ENCODE assay signal across 10 cellular contexts in the genomic region with DNA sequence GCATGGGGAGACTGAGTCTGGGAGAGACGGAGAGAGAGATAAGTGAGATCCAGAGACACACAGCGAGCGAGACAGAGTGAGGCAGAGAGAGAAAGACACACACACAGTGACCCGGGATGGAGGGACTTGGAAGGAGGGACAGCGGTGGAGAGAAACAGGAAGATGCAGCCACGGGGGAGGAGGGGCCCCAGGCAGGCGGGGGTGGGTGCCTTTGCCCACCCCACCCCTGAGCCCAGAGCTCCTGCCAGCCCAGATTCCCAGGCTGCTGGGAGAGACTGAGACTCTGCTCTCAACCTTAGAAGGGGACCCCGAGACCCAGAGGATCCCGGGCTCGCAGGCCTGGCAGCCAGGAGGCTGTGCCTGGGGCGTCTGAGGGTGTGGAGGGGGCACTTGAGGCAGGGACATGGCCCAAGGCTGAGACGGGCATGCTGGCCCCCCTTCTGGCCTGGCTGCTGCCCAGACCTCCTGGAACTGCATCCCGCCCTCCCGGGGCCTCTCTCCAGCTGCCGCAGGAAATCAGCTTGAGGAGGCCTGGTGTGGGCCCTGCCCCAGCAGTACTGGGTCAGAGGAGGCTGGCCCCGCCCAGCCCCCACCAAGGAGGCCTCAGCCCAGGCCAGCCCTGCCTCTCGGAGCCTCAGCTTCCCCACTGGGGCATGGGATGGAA. TPM values are rescaled to one million over a fixed set of nuclear protein-coding genes. Genes with fewer than 3 reads are reported as not detected.
A peak's percentile ranks its signal among the peaks of the same experiment; 100 is the strongest.
DNase-seq lines count a peak whose midpoint lies in the region; ATAC-seq, FAIRE-seq and TF ChIP-seq lines count a peak whose summit lies in the region.
"Had no signal": no experiment of that assay in that cellular context is flagged by ENCODE, and none has a peak within 500 bp of the region (broad histone marks: within the 10 kb centered on the region; RNA-seq: fewer than 3 reads in every experiment).

No MANE protein-coding gene starts in this region.

- TF ChIP-seq RAD21 in A549 (conservative IDR thresholded peaks at IDR 0.05 in 1 of 2, IDR thresholded peaks at IDR 0.05 in 1 of 2), result no peak

- H3K4me3 ChIP-seq in A549, result no peak overlapping the region

- 61% methylated on average over 6 of the region's 17 CpGs for WGBS in A549 (ENCODE audit: missing lambda C conversion rate)

- H3K4me1 Mint-ChIP-seq in nephron, result peaks cover 38% of the 10 kb centered on the region

- H3K9me3 ChIP-seq in A549, result no peaks in the 10 kb centered on the region

- H3K4me1 ChIP-seq in A549, result peaks cover 43% of the 10 kb centered on the region

- H3K9me3 Mint-ChIP-seq in nephron, result no peaks in the 10 kb centered on the region
- H3K9me3 Mint-ChIP-seq: IgD-negative memory B cell had no signal

- TF ChIP-seq POLR2A in A549 (IDR thresholded peaks at IDR 0.05; ENCODE audit: low read length), result no peak

- peaks cover 16% of the 10 kb centered on the region for H3K36me3 Mint-ChIP-seq in nephron (ENCODE audit: low read depth)

- H3K27ac Mint-ChIP-seq in nephron, result peak overlapping the region; percentile 89 to 95 (median 93)
- H3K27ac Mint-ChIP-seq: progenitor cell of endocrine pancreas had no signal

- H3K4me2 ChIP-seq in A549, result peak overlapping the region; percentile 43; the same call in 2 of the 3 replicates

- H3K27ac ChIP-seq in A549, result peak overlapping the region; percentile 85 to 86

- peaks cover 3% of the 10 kb centered on the region for H3K27me3 Mint-ChIP-seq in nephron (ENCODE audit: low read depth)
- H3K27me3 Mint-ChIP-seq: progenitor cell of endocrine pancreas had no signal

- peak overlapping the region; percentile 0 to 7 (median 6) for H3K4me3 Mint-ChIP-seq in nephron
- H3K4me3 Mint-ChIP-seq: IgD-negative memory B cell had no signal

- POLR2A ChIA-PET in A549 (lab: Yijun Ruan, JAX), result no interaction called here

- DNase-seq in A549 (ENCODE audit: low read depth in 1 of 2, low spot score in 1 of 2) (peak in 1 of 2 experiments; percentile 24), NCI-H2196 treated with DMSO at 0.1 percent for 48 hours (lab: John Stamatoyannopoulos, UW; ENCODE audit: unreplicated experiment) (peak; percentile 44), fibroblast of peridontal ligament (ENCODE audit: extremely low read depth) (peak; percentile 88), HuH-7.5 (ENCODE audit: low spot score) (no peak)
- no peak for DNase-seq in stimulated activated CD4-positive, alpha-beta T cell treated with anti-CD3 and anti-CD28 coated beads, Interleukin-2, amount 100 ng/mL, for 48 hours

- TF ChIP-seq CTCF in A549 (IDR thresholded peaks at IDR 0.05) (no peak), nephron (IDR thresholded peaks at IDR 0.05; ENCODE audit: unreplicated experiment in 3 of 3) (no peak)

- FAIRE-seq in A549 (lab: Jason Lieb, UNC), result no peak

- CTCF ChIA-PET in A549 (lab: Yijun Ruan, JAX), result interaction anchor here (0.6 kb wide), 1 partner anchor 588 kb away, joined by 4 read pairs; no protein-coding TSS in a partner anchor

- ATAC-seq in A549 (peak in 1 of 2 experiments; percentile 54; a peak in 4 of 6 replicates), HG02973 (IDR thresholded peaks at IDR 0.05; ENCODE audit: unreplicated experiment) (no peak), GM18873 (IDR thresholded peaks at IDR 0.05; ENCODE audit: low FRiP score, unreplicated experiment) (no peak)

- no peak for TF ChIP-seq EP300 in A549 (IDR thresholded peaks at IDR 0.05)

TF ChIP-seq in A549, 52 proteins besides CTCF, POLR2A, EP300 and RAD21 (continues in another document):
- TF ChIP-seq POLR2AphosphoS2 (conservative IDR thresholded peaks at IDR 0.05; ENCODE audit: low read length), result no peak
- TF ChIP-seq KDM5A (IDR thresholded peaks at IDR 0.05), result no peak
- TF ChIP-seq SMC3 (IDR thresholded peaks at IDR 0.05), result no peak
- TF ChIP-seq CEBPB (IDR thresholded peaks at IDR 0.05), result no peak
- TF ChIP-seq HOXA7 (CRISPR knock-in tag; IDR thresholded peaks at IDR 0.05), result no peak
- TF ChIP-seq FOSL2 (IDR thresholded peaks at IDR 0.05), result no peak
- TF ChIP-seq FOSL2 (CRISPR knock-in tag; IDR thresholded peaks at IDR 0.05), result no peak
- TF ChIP-seq HOXB13 (CRISPR knock-in tag; IDR thresholded peaks at IDR 0.05; ENCODE audit: low read depth), result no peak
- TF ChIP-seq TP53 (CRISPR knock-in tag; IDR thresholded peaks at IDR 0.05), result no peak
- no peak for TF ChIP-seq CBX8 (IDR thresholded peaks at IDR 0.05)
- TF ChIP-seq, protein P1, sequence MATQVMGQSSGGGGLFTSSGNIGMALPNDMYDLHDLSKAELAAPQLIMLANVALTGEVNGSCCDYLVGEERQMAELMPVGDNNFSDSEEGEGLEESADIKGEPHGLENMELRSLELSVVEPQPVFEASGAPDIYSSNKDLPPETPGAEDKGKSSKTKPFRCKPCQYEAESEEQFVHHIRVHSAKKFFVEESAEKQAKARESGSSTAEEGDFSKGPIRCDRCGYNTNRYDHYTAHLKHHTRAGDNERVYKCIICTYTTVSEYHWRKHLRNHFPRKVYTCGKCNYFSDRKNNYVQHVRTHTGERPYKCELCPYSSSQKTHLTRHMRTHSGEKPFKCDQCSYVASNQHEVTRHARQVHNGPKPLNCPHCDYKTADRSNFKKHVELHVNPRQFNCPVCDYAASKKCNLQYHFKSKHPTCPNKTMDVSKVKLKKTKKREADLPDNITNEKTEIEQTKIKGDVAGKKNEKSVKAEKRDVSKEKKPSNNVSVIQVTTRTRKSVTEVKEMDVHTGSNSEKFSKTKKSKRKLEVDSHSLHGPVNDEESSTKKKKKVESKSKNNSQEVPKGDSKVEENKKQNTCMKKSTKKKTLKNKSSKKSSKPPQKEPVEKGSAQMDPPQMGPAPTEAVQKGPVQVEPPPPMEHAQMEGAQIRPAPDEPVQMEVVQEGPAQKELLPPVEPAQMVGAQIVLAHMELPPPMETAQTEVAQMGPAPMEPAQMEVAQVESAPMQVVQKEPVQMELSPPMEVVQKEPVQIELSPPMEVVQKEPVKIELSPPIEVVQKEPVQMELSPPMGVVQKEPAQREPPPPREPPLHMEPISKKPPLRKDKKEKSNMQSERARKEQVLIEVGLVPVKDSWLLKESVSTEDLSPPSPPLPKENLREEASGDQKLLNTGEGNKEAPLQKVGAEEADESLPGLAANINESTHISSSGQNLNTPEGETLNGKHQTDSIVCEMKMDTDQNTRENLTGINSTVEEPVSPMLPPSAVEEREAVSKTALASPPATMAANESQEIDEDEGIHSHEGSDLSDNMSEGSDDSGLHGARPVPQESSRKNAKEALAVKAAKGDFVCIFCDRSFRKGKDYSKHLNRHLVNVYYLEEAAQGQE (IDR thresholded peaks at IDR 0.05), result no peak
- TF ChIP-seq, protein P2, sequence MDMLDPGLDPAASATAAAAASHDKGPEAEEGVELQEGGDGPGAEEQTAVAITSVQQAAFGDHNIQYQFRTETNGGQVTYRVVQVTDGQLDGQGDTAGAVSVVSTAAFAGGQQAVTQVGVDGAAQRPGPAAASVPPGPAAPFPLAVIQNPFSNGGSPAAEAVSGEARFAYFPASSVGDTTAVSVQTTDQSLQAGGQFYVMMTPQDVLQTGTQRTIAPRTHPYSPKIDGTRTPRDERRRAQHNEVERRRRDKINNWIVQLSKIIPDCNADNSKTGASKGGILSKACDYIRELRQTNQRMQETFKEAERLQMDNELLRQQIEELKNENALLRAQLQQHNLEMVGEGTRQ (IDR thresholded peaks at IDR 0.05), result no peak
- TF ChIP-seq BHLHE40 (IDR thresholded peaks at IDR 0.05; ENCODE audit: low read depth, low read length), result no peak
- TF ChIP-seq, protein P3, sequence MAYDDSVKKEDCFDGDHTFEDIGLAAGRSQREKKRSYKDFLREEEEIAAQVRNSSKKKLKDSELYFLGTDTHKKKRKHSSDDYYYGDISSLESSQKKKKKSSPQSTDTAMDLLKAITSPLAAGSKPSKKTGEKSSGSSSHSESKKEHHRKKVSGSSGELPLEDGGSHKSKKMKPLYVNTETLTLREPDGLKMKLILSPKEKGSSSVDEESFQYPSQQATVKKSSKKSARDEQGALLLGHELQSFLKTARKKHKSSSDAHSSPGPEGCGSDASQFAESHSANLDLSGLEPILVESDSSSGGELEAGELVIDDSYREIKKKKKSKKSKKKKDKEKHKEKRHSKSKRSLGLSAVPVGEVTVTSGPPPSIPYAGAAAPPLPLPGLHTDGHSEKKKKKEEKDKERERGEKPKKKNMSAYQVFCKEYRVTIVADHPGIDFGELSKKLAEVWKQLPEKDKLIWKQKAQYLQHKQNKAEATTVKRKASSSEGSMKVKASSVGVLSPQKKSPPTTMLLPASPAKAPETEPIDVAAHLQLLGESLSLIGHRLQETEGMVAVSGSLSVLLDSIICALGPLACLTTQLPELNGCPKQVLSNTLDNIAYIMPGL (CRISPR knock-in tag; IDR thresholded peaks at IDR 0.05; ENCODE audit: borderline replicate concordance), result no peak
- no peak for TF ChIP-seq TFCP2L1 (CRISPR knock-in tag; IDR thresholded peaks at IDR 0.05)
- TF ChIP-seq CHD2 (IDR thresholded peaks at IDR 0.05; ENCODE audit: low read length, partially characterized antibody), result no peak
- TF ChIP-seq, protein P4, sequence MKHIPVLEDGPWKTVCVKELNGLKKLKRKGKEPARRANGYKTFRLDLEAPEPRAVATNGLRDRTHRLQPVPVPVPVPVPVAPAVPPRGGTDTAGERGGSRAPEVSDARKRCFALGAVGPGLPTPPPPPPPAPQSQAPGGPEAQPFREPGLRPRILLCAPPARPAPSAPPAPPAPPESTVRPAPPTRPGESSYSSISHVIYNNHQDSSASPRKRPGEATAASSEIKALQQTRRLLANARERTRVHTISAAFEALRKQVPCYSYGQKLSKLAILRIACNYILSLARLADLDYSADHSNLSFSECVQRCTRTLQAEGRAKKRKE (CRISPR knock-in tag; IDR thresholded peaks at IDR 0.05; ENCODE audit: low read depth), result no peak
- TF ChIP-seq HDAC2 (IDR thresholded peaks at IDR 0.05), result no peak

RNA-seq across cellular contexts. Expression of a gene that starts 18.1 kb away (rescaled TPM):
- not detected in 2 replicates for polyA plus RNA-seq in A549 (2011; rRNA removed)
- polyA plus RNA-seq in A549 (2012; cell fraction: cytosol; rRNA removed), result not detected in 2 replicates
- polyA plus RNA-seq in A549 (2012; cell fraction: nucleus; rRNA removed), result not detected in 2 replicates
- polyA plus RNA-seq in A549 (2017; fragmentation: RNase III; extraction: RNeasy Plus Mini Kit Qiagen cat#74134 plus additional on column Dnase treatment), result not detected in 3 replicates
- not detected in 2 replicates for polyA minus RNA-seq in A549 (2011; rRNA and poly(A)+ RNA removed)
- polyA plus RNA-seq: IgD-negative memory B cell had no signal

RNA-seq across cellular contexts. Expression of a gene that starts 32.6 kb away (rescaled TPM):
- polyA plus RNA-seq in A549 (2011; rRNA removed) (0.03 and 0.04 TPM in 2 replicates), A549 (2017; fragmentation: RNase III; extraction: RNeasy Plus Mini Kit Qiagen cat#74134 plus additional on column Dnase treatment) (not detected in 3 replicates)
- 0.01 TPM in 1 of 2 replicates, not detected in the other for polyA plus RNA-seq in A549 (2012; cell fraction: cytosol; rRNA removed)
- 0.05 and 0.11 TPM in 2 replicates for polyA plus RNA-seq in A549 (2012; cell fraction: nucleus; rRNA removed)
- not detected in 2 replicates for polyA minus RNA-seq in A549 (2011; rRNA and poly(A)+ RNA removed)
- polyA plus RNA-seq: IgD-negative memory B cell had no signal

RNA-seq across cellular contexts. Expression of a gene that starts 45.4 kb away (rescaled TPM):
- polyA plus RNA-seq in A549 (2011; rRNA removed) (26.8 and 49.3 TPM in 2 replicates), A549 (2017; fragmentation: RNase III; extraction: RNeasy Plus Mini Kit Qiagen cat#74134 plus additional on column Dnase treatment) (47.2 to 72.6 TPM (median 58.6 TPM) in 3 replicates)
- polyA plus RNA-seq in A549 (2012; cell fraction: cytosol; rRNA removed), result 37.6 and 41.4 TPM in 2 replicates
- polyA plus RNA-seq in A549 (2012; cell fraction: nucleus; rRNA removed), result 133 and 136 TPM in 2 replicates
- polyA minus RNA-seq in A549 (2011; rRNA and poly(A)+ RNA removed), result 49.8 and 54.9 TPM in 2 replicates

Comparison
In these comparisons a context has a peak if more than half of its experiments do, and no peak if none do; other contexts are left out.
1. DNase-seq: peak in NCI-H2196 treated with DMSO at 0.1 percent for 48 hours (single experiment) and fibroblast of peridontal ligament (single experiment); none in stimulated activated CD4-positive, alpha-beta T cell treated with anti-CD3 and anti-CD28 coated beads, Interleukin-2, amount 100 ng/mL, for 48 hours (0 of 2) and HuH-7.5 (single experiment).